Comparison of ENCODE assay signal across 20 cellular contexts in genomic region chr15:68492855-68493254, GRCh38.
DNase-seq lines count a peak whose midpoint lies in the region; ATAC-seq, FAIRE-seq and TF ChIP-seq lines count a peak whose summit lies in the region.
"Had no signal": no experiment of that assay in that cellular context is flagged by ENCODE, and none has a peak within 500 bp of the region (broad histone marks: within the 10 kb centered on the region; RNA-seq: fewer than 3 reads in every experiment).

No MANE protein-coding gene starts in this region.

- BruUV-seq in HepG2 (replicated peaks; lab: Mats Ljungman, UMichigan), result no TSS peak

- H3K4me1 ChIP-seq in HepG2 (ENCODE audit: insufficient read depth, low read length), result no peaks in the 10 kb centered on the region
- no peaks in the 10 kb centered on the region for H3K4me1 ChIP-seq in right lobe of liver
- peaks cover 22% of the 10 kb centered on the region for H3K4me1 ChIP-seq in mesenchymal stem cell (ENCODE audit: control insufficient read depth, insufficient read depth, low read depth, low read length)
- H3K4me1 ChIP-seq in CD8-positive, alpha-beta memory T cell (ENCODE audit: insufficient read depth, low read length), result no peaks in the 10 kb centered on the region

- no peak overlapping the region for H2BK5ac ChIP-seq in mesenchymal stem cell (ENCODE audit: low read depth, low read length, poor library complexity, severe bottlenecking)

- CTCF ChIA-PET in HepG2 (lab: Yijun Ruan, JAX; ENCODE audit: low intra/inter-chr PET ratio, low total read pairs), result no interaction called here
- CTCF ChIA-PET in CD8-positive, alpha-beta memory T cell (lab: Charles Lee), result no interaction called here

- H3K27me3 ChIP-seq in HepG2 (ENCODE audit: control insufficient read depth in 1 of 2, insufficient read depth in 2 of 2, low read length in 2 of 2) (peaks cover 0 to 6% of the 10 kb centered on the region in 2 experiments; a peak in 1 of 5 replicates), right lobe of liver (no peaks in the 10 kb centered on the region), mesenchymal stem cell (ENCODE audit: control insufficient read depth in 1 of 2, insufficient read depth in 1 of 2, low read length in 2 of 2) (no peaks in the 10 kb centered on the region)
- no peaks in the 10 kb centered on the region for H3K27me3 ChIP-seq in CD8-positive, alpha-beta memory T cell (ENCODE audit: insufficient read depth, low read length, poor library complexity, severe bottlenecking)
- H3K27me3 ChIP-seq: hepatocyte had no signal

- TF ChIP-seq CTCF in HepG2 (CRISPR knock-in tag; IDR thresholded peaks at IDR 0.05) (no peak), right lobe of liver (IDR thresholded peaks at IDR 0.05) (no peak)

- H3K4me3 ChIP-seq in HepG2 (replicated peaks in 1 of 3; ENCODE audit: insufficient read depth in 1 of 3, low read depth in 2 of 3, low read length in 3 of 3) (no peak overlapping the region), right lobe of liver (no peak overlapping the region), mesenchymal stem cell (ENCODE audit: insufficient read depth in 1 of 2, low read depth in 1 of 2, low read length in 2 of 2) (peak overlapping the region in 1 of 2 experiments; percentile 17)
- no peak overlapping the region for H3K4me3 ChIP-seq in CD8-positive, alpha-beta memory T cell (ENCODE audit: low read length)
- H3K4me3 ChIP-seq: hepatocyte, skin epidermis had no signal

- no peak overlapping the region for H3K4me2 ChIP-seq in HepG2 (ENCODE audit: low read depth, low read length)
- H3K4me2 ChIP-seq in mesenchymal stem cell (ENCODE audit: low read length, poor library complexity, severe bottlenecking), result no peak overlapping the region
- H3K4me2 ChIP-seq: hepatocyte had no signal

- H3K9ac ChIP-seq in HepG2 (ENCODE audit: insufficient read depth, low read depth, low read length), result no peak overlapping the region
- H3K9ac ChIP-seq in mesenchymal stem cell (ENCODE audit: low read length), result peak overlapping the region; percentile 51

- FAIRE-seq in HepG2 (lab: Jason Lieb, UNC) (no peak), endometrium (lab: Jason Lieb, UNC) (peak; percentile 55)
- FAIRE-seq: D721Med had no signal

- POLR2A ChIA-PET in HepG2 (lab: Yijun Ruan, JAX), result no interaction called here
- POLR2A ChIA-PET in CD8-positive, alpha-beta memory T cell (lab: Charles Lee), result no interaction called here

- H4K8ac ChIP-seq in mesenchymal stem cell (ENCODE audit: low read length), result no peak overlapping the region

- no peaks in the 10 kb centered on the region for H3K36me3 Mint-ChIP-seq in CD8-positive, alpha-beta memory T cell
- H3K36me3 Mint-ChIP-seq: IgD-negative memory B cell; natural killer cell treated with Interleukin-12 subunit alpha and Interleukin-12 subunit beta and Interleukin-15 and Interleukin-18, amount 100 ng/mL, for 72 hours had no signal

- H3K27me3 Mint-ChIP-seq in CD8-positive, alpha-beta memory T cell, result peaks cover 6 to 43% of the 10 kb centered on the region in 2 donors

- intact Hi-C loops in HepG2 (cut with micrococcal nuclease; ENCODE audit: unreplicated experiment) (no loop called here), right lobe of liver (cut with DNase I) (no loop called here)

- H3K18ac ChIP-seq in mesenchymal stem cell (ENCODE audit: low read depth in 1 of 2, low read length in 2 of 2), result no peak overlapping the region

- WGBS in HepG2 (ENCODE audit: low lambda C conversion rate), result 4% methylated on average over 4 of the region's 4 CpGs
- 50% methylated on average over 1 of the region's 4 CpGs for WGBS in right lobe of liver (ENCODE audit: insufficient coverage, low coverage, low lambda C conversion rate, missing lambda C conversion rate)
- 82% methylated on average over 3 of the region's 4 CpGs for WGBS in mesenchymal stem cell

- H3K4me3 Mint-ChIP-seq in CD8-positive, alpha-beta memory T cell, result no peak overlapping the region
- H3K4me3 Mint-ChIP-seq: IgD-negative memory B cell; natural killer cell treated with Interleukin-12 subunit alpha and Interleukin-12 subunit beta and Interleukin-15 and Interleukin-18, amount 100 ng/mL, for 72 hours; T-helper 2 cell treated with Interferon-gamma antibody and Interleukin-4, amounts not matched to agents 5 μg/mL and 100 μg/mL, for 36 hours had no signal

- no peaks in the 10 kb centered on the region for H3K79me2 ChIP-seq in HepG2 (ENCODE audit: insufficient read depth, low read length)
- H3K79me2 ChIP-seq: hepatocyte had no signal

- peak overlapping the region; percentile 54 for H2AK5ac ChIP-seq in mesenchymal stem cell (ENCODE audit: low read length, severe bottlenecking)

- TF ChIP-seq POLR2A in HepG2 (IDR thresholded peaks at IDR 0.05; ENCODE audit: insufficient read depth in 1 of 2, low read depth in 2 of 2, low read length in 2 of 2) (no peak), right lobe of liver (IDR thresholded peaks at IDR 0.05) (no peak)

- peak overlapping the region in 1 of 2 experiments; percentile 15 for H3K23ac ChIP-seq in mesenchymal stem cell (ENCODE audit: low read length in 2 of 2)

- H3K9me3 Mint-ChIP-seq in CD8-positive, alpha-beta memory T cell, result no peaks in the 10 kb centered on the region
- H3K9me3 Mint-ChIP-seq: natural killer cell treated with Interleukin-12 subunit alpha and Interleukin-12 subunit beta and Interleukin-15 and Interleukin-18, amount 100 ng/mL, for 72 hours; T-helper 2 cell treated with Interferon-gamma antibody and Interleukin-4, amounts not matched to agents 5 μg/mL and 100 μg/mL, for 36 hours had no signal

- no peak overlapping the region for H3K27ac Mint-ChIP-seq in CD8-positive, alpha-beta memory T cell
- H3K27ac Mint-ChIP-seq: natural killer cell treated with Interleukin-12 subunit alpha and Interleukin-12 subunit beta and Interleukin-15 and Interleukin-18, amount 100 ng/mL, for 72 hours; T-helper 2 cell treated with Interferon-gamma antibody and Interleukin-4, amounts not matched to agents 5 μg/mL and 100 μg/mL, for 36 hours had no signal

- H3K4ac ChIP-seq in mesenchymal stem cell (ENCODE audit: low read depth in 1 of 2, low read length in 2 of 2), result no peak overlapping the region

- ATAC-seq in HepG2, result 0 out of 3 replicates have a peak, but pooled peaks have one; percentile 30
- ATAC-seq in right lobe of liver, result no peak
- no peak for ATAC-seq in HG03039 (IDR thresholded peaks at IDR 0.05; ENCODE audit: unreplicated experiment)
- no peak for ATAC-seq in GM18867 (IDR thresholded peaks at IDR 0.05; ENCODE audit: unreplicated experiment)

- H2AFZ ChIP-seq in HepG2 (ENCODE audit: low read length) (no peak overlapping the region), mesenchymal stem cell (ENCODE audit: low read depth, low read length) (no peak overlapping the region)
- H2AFZ ChIP-seq: hepatocyte had no signal

- peak overlapping the region in 1 of 2 experiments; percentile 39 for H2BK12ac ChIP-seq in mesenchymal stem cell (ENCODE audit: low read length in 2 of 2)

- no peak overlapping the region for H2BK120ac ChIP-seq in mesenchymal stem cell (ENCODE audit: low read depth, low read length)

- no peak for TF ChIP-seq RAD21 in HepG2 (CRISPR knock-in tag; IDR thresholded peaks at IDR 0.05)

- no peak overlapping the region for H4K91ac ChIP-seq in mesenchymal stem cell (ENCODE audit: low read length)

- no peak for DNase-seq in HepG2 (ENCODE audit: low spot score)
- no peak for DNase-seq in right lobe of liver
- no peak for DNase-seq in mesenchymal stem cell
- DNase-seq in GOT3 (lab: John Stamatoyannopoulos, UW), result no peak
- no peak for DNase-seq in CD8-positive, alpha-beta memory T cell
- DNase-seq: activated CD4-positive, alpha-beta T cell treated with anti-CD3 and anti-CD28 coated beads for 48 hours; activated T-cell treated with anti-CD3 and anti-CD28 coated beads, Interleukin-2, amount 50 U/mL, for 48 hours; effector memory CD4-positive, alpha-beta T cell; NCI-H1417 treated with DMSO at 0.1 percent for 48 hours; NCI-H526 treated with DMSO at 0.1 percent for 48 hours had no signal

- TF ChIP-seq EP300 in HepG2 (IDR thresholded peaks at IDR 0.05; ENCODE audit: low read depth in 2 of 2, low read length in 2 of 2) (no peak), HepG2 (CRISPR knock-in tag; IDR thresholded peaks at IDR 0.05; ENCODE audit: borderline replicate concordance) (no peak)

- H3K27ac ChIP-seq in HepG2 (ENCODE audit: extremely low read length, insufficient read depth, low read length) (no peak overlapping the region), right lobe of liver (no peak overlapping the region), mesenchymal stem cell (ENCODE audit: low read length, poor library complexity, severe bottlenecking) (peak overlapping the region; percentile 56)
- no peak overlapping the region for H3K27ac ChIP-seq in CD8-positive, alpha-beta memory T cell (ENCODE audit: low read depth, low read length)
- H3K27ac ChIP-seq: hepatocyte, RWPE1, skin epidermis had no signal

- peak overlapping the region in 1 of 2 experiments; percentile 58 for H3K14ac ChIP-seq in mesenchymal stem cell (ENCODE audit: low read length in 2 of 2)

- no peaks in the 10 kb centered on the region for H3K36me3 ChIP-seq in HepG2 (replicated peaks in 1 of 2; ENCODE audit: control insufficient read depth in 1 of 2, insufficient read depth in 2 of 2, low read length in 2 of 2)
- no peaks in the 10 kb centered on the region for H3K36me3 ChIP-seq in right lobe of liver
- no peaks in the 10 kb centered on the region for H3K36me3 ChIP-seq in mesenchymal stem cell (ENCODE audit: control insufficient read depth in 1 of 2, insufficient read depth in 2 of 2, low read depth in 1 of 2, low read length in 2 of 2)
- H3K36me3 ChIP-seq in CD8-positive, alpha-beta memory T cell (ENCODE audit: insufficient read depth, low read length), result no peaks in the 10 kb centered on the region

- H3K9me3 ChIP-seq in HepG2 (ENCODE audit: low read length), result no peaks in the 10 kb centered on the region
- H3K9me3 ChIP-seq in right lobe of liver, result no peaks in the 10 kb centered on the region
- peaks cover 3% of the 10 kb centered on the region for H3K9me3 ChIP-seq in mesenchymal stem cell (ENCODE audit: control insufficient read depth, low read length)
- H3K9me3 ChIP-seq in CD8-positive, alpha-beta memory T cell (ENCODE audit: low read length), result no peaks in the 10 kb centered on the region

- H4K20me1 ChIP-seq in HepG2 (ENCODE audit: insufficient read depth, low read length), result no peaks in the 10 kb centered on the region

- no peaks in the 10 kb centered on the region for H3K4me1 Mint-ChIP-seq in CD8-positive, alpha-beta memory T cell

- H3K79me1 ChIP-seq in mesenchymal stem cell (replicated peaks; ENCODE audit: low read length, poor library complexity, severe bottlenecking), result no peaks in the 10 kb centered on the region

- no peak overlapping the region for H2BK15ac ChIP-seq in mesenchymal stem cell (ENCODE audit: low read depth, poor library complexity, severe bottlenecking)

- in situ Hi-C loops in HepG2 (cut with HindIII; ENCODE audit: extremely low pct_ligation_motif_present, low pct_unique_long_range_greater_than_20kb), result no loop called here

TF ChIP-seq in HepG2, 621 proteins besides CTCF, POLR2A, EP300 and RAD21 (continues in another document):
- TF ChIP-seq SMAD1 (CRISPR knock-in tag; IDR thresholded peaks at IDR 0.05; ENCODE audit: borderline replicate concordance, low read depth) (no peak), CEBPG (CRISPR knock-in tag; IDR thresholded peaks at IDR 0.05) (no peak), ZNF121 (CRISPR knock-in tag; IDR thresholded peaks at IDR 0.05) (no peak), SYNCRIP (IDR thresholded peaks at IDR 0.05; ENCODE audit: insufficient read depth, low read depth, low read length) (no peak), HES4 (CRISPR knock-in tag; IDR thresholded peaks at IDR 0.05; ENCODE audit: borderline replicate concordance) (no peak)
